In genomic region chr2:237693281-237694039, GRCh38 we compare ENCODE assay signal across 8 cellular contexts.
A peak's percentile ranks its signal among the peaks of the same experiment; 100 is the strongest.
DNase-seq lines count a peak whose midpoint lies in the region; ATAC-seq, FAIRE-seq and TF ChIP-seq lines count a peak whose summit lies in the region.

No MANE protein-coding gene starts in this region.

- ATAC-seq in HG03439 (IDR thresholded peaks at IDR 0.05; ENCODE audit: unreplicated experiment): no peak

- dilution Hi-C loops in endothelial cell of umbilical vein (cut with MboI; ENCODE audit: extremely low pct_ligation_motif_present, low sequenced_read_pairs): no loop called here

- peak overlapping the region; percentile 86 for H3K4me2 ChIP-seq in endothelial cell of umbilical vein (ENCODE audit: insufficient read depth, low read length)
- peak overlapping the region; percentile 96 for H3K4me2 ChIP-seq in osteoblast (ENCODE audit: insufficient read depth, low read length)

- H3K4me1 ChIP-seq in endothelial cell of umbilical vein (ENCODE audit: control insufficient read depth, extremely low read depth, insufficient read depth, low read length): peaks cover 67% of the 10 kb centered on the region
- H3K4me1 ChIP-seq in osteoblast (ENCODE audit: insufficient read depth, low read length): peaks cover 47% of the 10 kb centered on the region

- H3K9me3 ChIP-seq in SK-N-MC (ENCODE audit: low read depth, low read length): no peaks in the 10 kb centered on the region
- no peaks in the 10 kb centered on the region for H3K9me3 ChIP-seq in endothelial cell of umbilical vein (replicated peaks; ENCODE audit: control insufficient read depth, insufficient read depth, low read length)
- no peaks in the 10 kb centered on the region for H3K9me3 ChIP-seq in osteoblast (ENCODE audit: low read depth, low read length)

- no peaks in the 10 kb centered on the region for H3K36me3 ChIP-seq in H7 (replicated peaks; ENCODE audit: control insufficient read depth, insufficient read depth, low read length)
- H3K36me3 ChIP-seq in SK-N-MC (ENCODE audit: insufficient read depth, low read length): no peaks in the 10 kb centered on the region
- H3K36me3 ChIP-seq in endothelial cell of umbilical vein (ENCODE audit: control insufficient read depth in 2 of 2, extremely low read depth in 1 of 2, insufficient read depth in 2 of 2, low read length in 2 of 2): no peaks in the 10 kb centered on the region
- H3K36me3 ChIP-seq in osteoblast (ENCODE audit: insufficient read depth, low read length): no peaks in the 10 kb centered on the region

- H3K4me3 ChIP-seq in H7 (ENCODE audit: insufficient read depth, low read depth, low read length) (peak overlapping the region; percentile 82), SK-N-MC (peak overlapping the region; percentile 97), endothelial cell of umbilical vein (replicated peaks in 1 of 3; ENCODE audit: insufficient read depth in 1 of 3, low read depth in 1 of 3, low read length in 3 of 3) (peak overlapping the region; percentile 81 to 86 (median 84)), osteoblast (ENCODE audit: insufficient read depth, low read length) (peak overlapping the region; percentile 91)

- no TSS peak for BruUV-seq in endothelial cell of umbilical vein (replicated peaks; lab: Mats Ljungman, UMichigan)

- H3K9me1 ChIP-seq in endothelial cell of umbilical vein (replicated peaks; ENCODE audit: control insufficient read depth, extremely low read depth, insufficient read depth, low read length): no peaks in the 10 kb centered on the region

- H4K20me1 ChIP-seq in endothelial cell of umbilical vein (replicated peaks; ENCODE audit: control insufficient read depth, extremely low read depth, insufficient read depth, low read length) (peaks cover 1% of the 10 kb centered on the region), osteoblast (ENCODE audit: insufficient read depth, low read length) (peaks cover 6% of the 10 kb centered on the region)

- H3K27me3 ChIP-seq in H7 (ENCODE audit: control insufficient read depth, insufficient read depth, low read length) (no peaks in the 10 kb centered on the region), endothelial cell of umbilical vein (ENCODE audit: control insufficient read depth in 2 of 2, insufficient read depth in 2 of 2, low read length in 2 of 2) (no peaks in the 10 kb centered on the region), osteoblast (ENCODE audit: insufficient read depth, low read length) (no peaks in the 10 kb centered on the region)

- CTCF ChIA-PET in endothelial cell of umbilical vein (lab: Charles Lee): interaction anchor here (0.6 to 4.6 kb wide), 8 partner anchors 8 to 54 kb away, joined by 3 to 42 read pairs (median 4); no protein-coding TSS in a partner anchor
- CTCF ChIA-PET in GM10248 (lab: Yijun Ruan, JAX): interaction anchor here (1.0 to 9.4 kb wide), 8 partner anchors 9 to 51 kb away, joined by 3 to 120 read pairs (median 5); no protein-coding TSS in a partner anchor

- H3K79me2 ChIP-seq in endothelial cell of umbilical vein (ENCODE audit: control insufficient read depth, insufficient read depth, low read length): peaks cover 56% of the 10 kb centered on the region
- peaks cover 59% of the 10 kb centered on the region for H3K79me2 ChIP-seq in osteoblast (ENCODE audit: insufficient read depth, low read length)

- H3K27ac ChIP-seq in SK-N-MC: no peak overlapping the region
- H3K27ac ChIP-seq in endothelial cell of umbilical vein (ENCODE audit: insufficient read depth, low read depth, low read length): peak overlapping the region; percentile 87
- H3K27ac ChIP-seq in osteoblast (ENCODE audit: low read depth, low read length): peak overlapping the region; percentile 82

- H3K9ac ChIP-seq in SK-N-MC (ENCODE audit: insufficient read length) (peak overlapping the region; percentile 87), endothelial cell of umbilical vein (replicated peaks; ENCODE audit: extremely low read depth, insufficient read depth, low read length) (peak overlapping the region; percentile 95)

- POLR2A ChIA-PET in endothelial cell of umbilical vein (lab: Charles Lee) (interaction anchor here (1.0 to 1.2 kb wide), 2 partner anchors 11 to 16 kb away, joined by 3 read pairs; no protein-coding TSS in a partner anchor), GM10248 (lab: Yijun Ruan, JAX) (interaction anchor here (0.6 to 1.3 kb wide), 2 partner anchors 8 to 165 kb away, joined by 4 to 8 read pairs; no protein-coding TSS in a partner anchor)

- DNase-seq in AG08395 (ENCODE audit: low spot score) (peak; percentile 33), H7 (no peak), SK-N-MC (ENCODE audit: low read depth, low spot score) (no peak), endothelial cell of umbilical vein (ENCODE audit: low read depth, low spot score) (peak; percentile 62), osteoblast (ENCODE audit: insufficient read length, low spot score, missing footprints) (peak; percentile 88), germinal center (ENCODE audit: low spot score) (no peak), GM10248 (ENCODE audit: extremely low spot score) (no peak)

- TF ChIP-seq CTCF in endothelial cell of umbilical vein (IDR thresholded peaks at IDR 0.05; ENCODE audit: extremely low read depth in 1 of 2, insufficient read depth in 1 of 2, low read depth in 1 of 2, low read length in 2 of 2) (no peak), osteoblast (IDR thresholded peaks at IDR 0.05; ENCODE audit: extremely low read depth, low read depth, low read length) (no peak), GM10248 (IDR thresholded peaks at IDR 0.05; ENCODE audit: control extremely low read depth, extremely low read depth, low read depth, missing control alignments) (no peak)

- no peak overlapping the region for H2AFZ ChIP-seq in endothelial cell of umbilical vein (ENCODE audit: low read depth, low read length)
- H2AFZ ChIP-seq in osteoblast (ENCODE audit: low read length): no peak overlapping the region

- FAIRE-seq in endothelial cell of umbilical vein (lab: Jason Lieb, UNC): peak; percentile 87

- intact Hi-C loops in endothelial cell of umbilical vein (cut with micrococcal nuclease): loop anchor here (1.0 to 2.0 kb wide), 3 partner anchors 22 to 91 kb away; no protein-coding TSS in a partner anchor

- no peak for TF ChIP-seq POLR2A in endothelial cell of umbilical vein (IDR thresholded peaks at IDR 0.05; ENCODE audit: low read depth, low read length)

TF ChIP-seq in endothelial cell of umbilical vein, 7 proteins besides CTCF, POLR2A, EP300 and RAD21:
- TF ChIP-seq MYC (IDR thresholded peaks at IDR 0.05; ENCODE audit: low read depth, low read length) (no peak), GATA2 (IDR thresholded peaks at IDR 0.05; ENCODE audit: insufficient read depth, insufficient read length, low read depth, low read length) (peak; percentile 22), POLR2AphosphoS5 (IDR thresholded peaks at IDR 0.05; ENCODE audit: insufficient read depth, low read depth, low read length) (no peak), FOS (IDR thresholded peaks at IDR 0.05; ENCODE audit: borderline replicate concordance, insufficient read depth, low read length) (peak; percentile 62), EZH2 (IDR thresholded peaks at IDR 0.05; ENCODE audit: borderline replicate concordance, low read depth, low read length, severe bottlenecking) (no peak), JUN (IDR thresholded peaks at IDR 0.05; ENCODE audit: borderline replicate concordance, insufficient read depth, insufficient read length, low read depth) (peak; percentile 48), MAX (IDR thresholded peaks at IDR 0.05; ENCODE audit: insufficient read depth, insufficient read length) (no peak)

Comparison
In these comparisons a context has a peak if more than half of its experiments do, and no peak if none do; other contexts are left out.
1. DNase-seq: peak in AG08395 (single experiment), endothelial cell of umbilical vein (single experiment) and osteoblast (single experiment); none in H7 (single experiment), SK-N-MC (single experiment), germinal center (single experiment) and GM10248 (single experiment).
2. Peak in every context shown above with its lines, with median percentiles within 50 percentile points of each other: H3K4me3 ChIP-seq.